In genomic region chr1:243977104-243977503, GRCh38 we compare ENCODE assay signal across 27 cellular contexts.
DNase-seq lines count a peak whose midpoint lies in the region; FAIRE-seq and TF ChIP-seq lines count a peak whose summit lies in the region.
"Had no signal": no experiment of that assay in that cellular context is flagged by ENCODE, and none has a peak within 500 bp of the region (broad histone marks: within the 10 kb centered on the region; RNA-seq: fewer than 3 reads in every experiment).

No MANE protein-coding gene starts in this region.

- H3K36me3 ChIP-seq in skeletal muscle satellite cell (ENCODE audit: insufficient read depth, low read length): no peaks in the 10 kb centered on the region
- H3K36me3 ChIP-seq in kidney (ENCODE audit: control insufficient read depth in 1 of 2, insufficient read depth in 2 of 2, low read length in 2 of 2): no peaks in the 10 kb centered on the region
- H3K36me3 ChIP-seq: gastrocnemius medialis, HAP-1, right lobe of liver, transverse colon had no signal

- in situ Hi-C loops in astrocyte of the cerebellum (cut with HindIII; ENCODE audit: low sequenced_read_pairs): no loop called here

- H3K4me3 ChIP-seq in GM12865 (ENCODE audit: low read depth, low read length) (no peak overlapping the region), astrocyte of the cerebellum (ENCODE audit: low read depth, low read length) (no peak overlapping the region), skeletal muscle satellite cell (ENCODE audit: low read length) (no peak overlapping the region), kidney (ENCODE audit: low read length in 2 of 2) (no peak overlapping the region)
- H3K4me3 ChIP-seq: gastrocnemius medialis, HAP-1, mucosa of descending colon, PC-9, right lobe of liver, transverse colon had no signal

- peak overlapping the region; percentile 62 for H3K4me2 ChIP-seq in skeletal muscle satellite cell (ENCODE audit: low read length)
- H3K4me2 ChIP-seq: PC-9 had no signal

- H3K9ac ChIP-seq in skeletal muscle satellite cell (ENCODE audit: low read depth, low read length) (no peak overlapping the region), kidney (ENCODE audit: low read length in 2 of 2) (no peak overlapping the region)

- peaks cover 9% of the 10 kb centered on the region for H3K27me3 ChIP-seq in skeletal muscle satellite cell (ENCODE audit: control insufficient read depth, insufficient read depth, low read length)
- H3K27me3 ChIP-seq: gastrocnemius medialis, right lobe of liver, transverse colon had no signal

- TF ChIP-seq CTCF in GM12865 (IDR thresholded peaks at IDR 0.05; ENCODE audit: insufficient read depth, low read depth, low read length, missing control alignments): no peak
- TF ChIP-seq CTCF in astrocyte of the cerebellum (IDR thresholded peaks at IDR 0.05; ENCODE audit: low read depth, low read length, missing control alignments): no peak
- no peak for TF ChIP-seq CTCF in kidney (IDR thresholded peaks at IDR 0.05; ENCODE audit: borderline replicate concordance, extremely low read depth, insufficient read depth)

- H3K9me3 ChIP-seq in skeletal muscle satellite cell (replicated peaks; ENCODE audit: low read length) (no peaks in the 10 kb centered on the region), kidney (ENCODE audit: control insufficient read depth in 1 of 2, low read length in 2 of 2) (no peaks in the 10 kb centered on the region)
- H3K9me3 ChIP-seq: gastrocnemius medialis, HAP-1, mucosa of descending colon, right lobe of liver, transverse colon had no signal

- intact Hi-C loops in kidney (cut with DNase I): no loop called here

- no peak for FAIRE-seq in kidney (lab: Jason Lieb, UNC)
- FAIRE-seq: GM12891, islet of Langerhans had no signal

- H3K4me1 ChIP-seq in skeletal muscle satellite cell (ENCODE audit: control insufficient read depth, insufficient read depth, low read length): no peaks in the 10 kb centered on the region
- no peaks in the 10 kb centered on the region for H3K4me1 ChIP-seq in kidney (ENCODE audit: control insufficient read depth in 1 of 2, insufficient read depth in 1 of 2, low read depth in 1 of 2, low read length in 2 of 2)
- H3K4me1 ChIP-seq: gastrocnemius medialis, HAP-1, right lobe of liver, transverse colon had no signal

- DNase-seq in GM12865 (ENCODE audit: low read depth) (peak; percentile 29), astrocyte of the cerebellum (ENCODE audit: low read depth) (peak; percentile 55), fibroblast of peridontal ligament (ENCODE audit: extremely low read depth) (peak; percentile 82), NCI-H1417 treated with DMSO at 0.1 percent for 48 hours (lab: John Stamatoyannopoulos, UW) (no peak), NCI-H187 (lab: John Stamatoyannopoulos, UW) (no peak), AML-193 (lab: John Stamatoyannopoulos, UW) (no peak), kidney (no peak)
- DNase-seq: activated naive CD4-positive, alpha-beta T cell treated with anti-CD3 and anti-CD28 coated beads, Interleukin-2, amount 10 ng/mL, durations not matched to agents 7 days and 5 days; amygdala; DMS79; gastrocnemius medialis; hypothalamus; mucosa of descending colon; NCI-H1092; NCI-H1930; NCI-H226; PC-9; right lobe of liver; SHP77 treated with DMSO at 0.1 percent for 48 hours; SW 1271; T1000; transverse colon had no signal

- no peak overlapping the region for H3K27ac ChIP-seq in kidney (ENCODE audit: low read depth in 2 of 2, low read length in 2 of 2)
- H3K27ac ChIP-seq: gastrocnemius medialis, HL-60, PC-9, right lobe of liver, transverse colon had no signal

Comparison
In these comparisons a context has a peak if more than half of its experiments do, and no peak if none do; other contexts are left out.
1. DNase-seq: peak in GM12865 (single experiment), astrocyte of the cerebellum (single experiment) and fibroblast of peridontal ligament (single experiment); none in NCI-H1417 treated with DMSO at 0.1 percent for 48 hours (single experiment), NCI-H187 (0 of 2), AML-193 (0 of 2) and kidney (single experiment).